9 cellular contexts compared by ENCODE assay signal in the genomic region with DNA sequence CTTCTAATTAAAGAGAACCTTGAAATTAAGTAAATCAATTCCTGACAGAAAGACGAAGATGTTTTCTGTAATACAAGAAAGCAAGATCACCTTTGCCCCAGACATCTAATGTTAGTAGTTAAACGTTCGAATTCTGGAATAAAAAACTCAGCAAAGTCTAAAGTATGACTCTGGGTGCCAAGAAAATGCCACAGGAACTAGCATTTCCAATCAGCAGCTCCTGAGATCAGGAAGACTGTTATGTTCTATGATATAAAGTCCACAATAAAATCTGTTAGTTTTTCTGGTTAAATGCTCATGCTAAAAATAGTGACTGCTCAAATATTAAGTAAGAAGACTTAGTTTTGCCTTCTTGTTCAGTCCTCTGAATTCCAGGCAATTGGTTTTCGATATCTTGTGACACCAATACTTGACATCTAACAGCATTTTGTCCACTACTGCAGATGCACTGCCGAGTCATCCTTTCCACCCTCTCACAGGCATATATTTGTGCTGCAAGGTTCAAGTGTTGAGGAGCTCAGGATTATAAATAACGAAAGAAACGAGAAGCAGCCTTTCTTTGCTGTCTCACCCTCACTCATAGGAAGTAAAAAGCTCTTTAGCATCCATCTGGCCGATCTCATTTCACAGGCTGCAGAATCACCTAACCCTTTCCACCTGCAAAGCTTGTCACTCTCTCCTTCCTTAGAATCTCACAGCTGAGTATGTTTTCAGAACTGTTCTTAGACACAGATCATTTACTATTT. TPM values are rescaled to one million over a fixed set of nuclear protein-coding genes. Genes with fewer than 3 reads are reported as not detected.
DNase-seq lines count a peak whose midpoint lies in the region; ATAC-seq and TF ChIP-seq lines count a peak whose summit lies in the region.
"Had no signal": no experiment of that assay in that cellular context is flagged by ENCODE, and none has a peak within 500 bp of the region (broad histone marks: within the 10 kb centered on the region; RNA-seq: fewer than 3 reads in every experiment).

No MANE protein-coding gene starts in this region.

- peak overlapping the region; percentile 82 to 93 (median 89) for H3K4me2 ChIP-seq in BLaER1 treated with 17β-estradiol and CSF1 and Interleukin-3, amounts not matched to agents 10 nM and 100 nM

- peaks cover 71 to 100% (median 83%) of the 10 kb centered on the region in 10 experiments for H3K4me1 ChIP-seq in BLaER1 treated with 17β-estradiol and CSF1 and Interleukin-3, amounts not matched to agents 10 nM and 100 nM

- peaks cover 0 to 23% (median 0%) of the 10 kb centered on the region in 11 experiments; a peak in 5 of 22 replicates for H4K20me1 ChIP-seq in BLaER1 treated with 17β-estradiol and CSF1 and Interleukin-3, amounts not matched to agents 10 nM and 100 nM

- no peak for DNase-seq in HFFc6
- DNase-seq in activated naive CD8-positive, alpha-beta T cell treated with anti-CD3 and anti-CD28 coated beads for 36 hours: no peak
- peak; percentile 61 to 73 for DNase-seq in lung microvascular endothelial cell (ENCODE audit: low read depth in 2 of 2)
- no peak for DNase-seq in NCI-H146 (lab: John Stamatoyannopoulos, UW)
- DNase-seq in COLO829 (ENCODE audit: low spot score): no peak
- no peak for DNase-seq in stimulated activated naive CD4-positive, alpha-beta T cell treated with Interleukin-2 at 50 U/mL for 16 hours (lab: John Stamatoyannopoulos, UW)

- H3K9me3 Mint-ChIP-seq in HFFc6: no peaks in the 10 kb centered on the region
- no peaks in the 10 kb centered on the region for H3K9me3 Mint-ChIP-seq in activated naive CD8-positive, alpha-beta T cell treated with anti-CD3 and anti-CD28 coated beads for 36 hours

- H3K36me3 ChIP-seq in BLaER1 treated with 17β-estradiol and CSF1 and Interleukin-3, amounts not matched to agents 10 nM and 100 nM: peaks cover 19 to 52% (median 29%) of the 10 kb centered on the region in 11 experiments

- peaks cover 4% of the 10 kb centered on the region for H3K27me3 Mint-ChIP-seq in HFFc6 (ENCODE audit: insufficient read depth)
- no peaks in the 10 kb centered on the region for H3K27me3 Mint-ChIP-seq in activated naive CD8-positive, alpha-beta T cell treated with anti-CD3 and anti-CD28 coated beads for 36 hours

- peaks cover 56% of the 10 kb centered on the region for H3K36me3 Mint-ChIP-seq in HFFc6 (ENCODE audit: low read depth)
- peaks cover 10% of the 10 kb centered on the region for H3K36me3 Mint-ChIP-seq in activated naive CD8-positive, alpha-beta T cell treated with anti-CD3 and anti-CD28 coated beads for 36 hours

- H3K4me3 Mint-ChIP-seq in HFFc6: peak overlapping the region; percentile 86
- peak overlapping the region; percentile 9 for H3K4me3 Mint-ChIP-seq in activated naive CD8-positive, alpha-beta T cell treated with anti-CD3 and anti-CD28 coated beads for 36 hours

- no peak for ATAC-seq in HG03565 (IDR thresholded peaks at IDR 0.05; ENCODE audit: unreplicated experiment)

- H3K4me3 ChIP-seq in BLaER1 treated with 17β-estradiol and CSF1 and Interleukin-3, amounts not matched to agents 10 nM and 100 nM: peak overlapping the region in 6 of 10 experiments; percentile 10 to 51 (median 25); a peak in 6 of 20 replicates

- H3K9me3 ChIP-seq in BLaER1 treated with 17β-estradiol and CSF1 and Interleukin-3, amounts not matched to agents 10 nM and 100 nM (replicated peaks in 1 of 11): no peaks in the 10 kb centered on the region

- H3K27ac ChIP-seq in BLaER1 treated with 17β-estradiol and CSF1 and Interleukin-3, amounts not matched to agents 10 nM and 100 nM: peak overlapping the region; percentile 62 to 92 (median 81)

- peaks cover 93% of the 10 kb centered on the region for H3K4me1 Mint-ChIP-seq in HFFc6 (ENCODE audit: low read depth)
- H3K4me1 Mint-ChIP-seq in activated naive CD8-positive, alpha-beta T cell treated with anti-CD3 and anti-CD28 coated beads for 36 hours: peaks cover 35% of the 10 kb centered on the region

- H3K9ac ChIP-seq in BLaER1 treated with 17β-estradiol and CSF1 and Interleukin-3, amounts not matched to agents 10 nM and 100 nM: peak overlapping the region; percentile 39 to 83 (median 68); a peak in 20 of 22 replicates

- peak overlapping the region; percentile 99 for H3K27ac Mint-ChIP-seq in HFFc6
- peak overlapping the region; percentile 14 for H3K27ac Mint-ChIP-seq in activated naive CD8-positive, alpha-beta T cell treated with anti-CD3 and anti-CD28 coated beads for 36 hours

- TF ChIP-seq CTCF in HFFc6 (IDR thresholded peaks at IDR 0.05): no peak

- no peaks in the 10 kb centered on the region for H3K27me3 ChIP-seq in BLaER1 treated with 17β-estradiol and CSF1 and Interleukin-3, amounts not matched to agents 10 nM and 100 nM

RNA-seq across cellular contexts. Expression of a gene that starts 32.0 kb away (rescaled TPM):
- 10 to 100 TPM; 75.8 to 96.2 (median 79.1) TPM for total RNA-seq in HFFc6 (2021; fragmentation: NEBNext Ultra II Directional; extraction: Animal tissue kit (Norgen Biotek cat#: 25700))
- 10 to 100 TPM; 20.7 to 26.9 TPM for total RNA-seq in activated naive CD8-positive, alpha-beta T cell treated with anti-CD3 and anti-CD28 coated beads for 36 hours
- 13.1 and 23.2 TPM in 2 replicates for total RNA-seq in lung microvascular endothelial cell

RNA-seq across cellular contexts. Expression of a gene that starts 54.5 kb away (rescaled TPM):
- not detected for total RNA-seq in HFFc6 (2021; fragmentation: NEBNext Ultra II Directional; extraction: Animal tissue kit (Norgen Biotek cat#: 25700))
- total RNA-seq in activated naive CD8-positive, alpha-beta T cell treated with anti-CD3 and anti-CD28 coated beads for 36 hours: not detected
- not detected in 2 replicates for total RNA-seq in lung microvascular endothelial cell
- total RNA-seq: glomerular endothelial cell had no signal

Comparison
In these comparisons a context has a peak if more than half of its experiments do, and no peak if none do; other contexts are left out.
1. DNase-seq: peak in lung microvascular endothelial cell (2 of 2); none in HFFc6 (single experiment), activated naive CD8-positive, alpha-beta T cell treated with anti-CD3 and anti-CD28 coated beads for 36 hours (single experiment), NCI-H146 (single experiment), COLO829 (single experiment) and stimulated activated naive CD4-positive, alpha-beta T cell treated with Interleukin-2 at 50 U/mL for 16 hours (single experiment).